In genomic region chr14:77599894-77600293, GRCh38 we compare ENCODE assay signal across 13 cellular contexts. TPM values are rescaled to one million over a fixed set of nuclear protein-coding genes. Genes with fewer than 3 reads are reported as not detected.
DNase-seq lines count a peak whose midpoint lies in the region; ATAC-seq, FAIRE-seq and TF ChIP-seq lines count a peak whose summit lies in the region.
"Had no signal": no experiment of that assay in that cellular context is flagged by ENCODE, and none has a peak within 500 bp of the region (broad histone marks: within the 10 kb centered on the region; RNA-seq: fewer than 3 reads in every experiment).

No MANE protein-coding gene starts in this region.

- H3K27ac Mint-ChIP-seq in CD14-positive monocyte (peak overlapping the region; percentile 2 to 92 (median 21)), natural killer cell (peak overlapping the region; percentile 92 to 94)

- H3K9me3 ChIP-seq in HCT116 (ENCODE audit: control insufficient read depth in 1 of 2, insufficient read depth in 1 of 2, low read depth in 1 of 2, low read length in 2 of 2): no peaks in the 10 kb centered on the region
- H3K9me3 ChIP-seq: sigmoid colon, thoracic aorta had no signal

- no peak overlapping the region for H2AFZ ChIP-seq in HCT116 (ENCODE audit: low read depth, low read length, poor library complexity, severe bottlenecking)

- TF ChIP-seq CTCF in CD14-positive monocyte (IDR thresholded peaks at IDR 0.05) (no peak), HCT116 (IDR thresholded peaks at IDR 0.05 in 2 of 3, conservative IDR thresholded peaks at IDR 0.05 in 1 of 3; ENCODE audit: borderline replicate concordance in 1 of 3, insufficient read depth in 1 of 3, low read depth in 2 of 3, low read length in 2 of 3) (no peak), bronchial epithelial cell (IDR thresholded peaks at IDR 0.05; ENCODE audit: insufficient read depth, low read length, severe bottlenecking) (no peak), natural killer cell (IDR thresholded peaks at IDR 0.05) (no peak)

- peak overlapping the region; percentile 54 for H3K9ac ChIP-seq in HCT116 (ENCODE audit: low read length)

- CTCF ChIA-PET in HCT116 (lab: Charles Lee): no interaction called here

- no peaks in the 10 kb centered on the region for H3K27me3 ChIP-seq in HCT116 (ENCODE audit: insufficient read depth, low read length)
- no peaks in the 10 kb centered on the region for H3K27me3 ChIP-seq in bronchial epithelial cell (ENCODE audit: control insufficient read depth, insufficient read depth, low read length)
- H3K27me3 ChIP-seq: sigmoid colon had no signal

- TF ChIP-seq RAD21 in HCT116 (IDR thresholded peaks at IDR 0.05; ENCODE audit: low read depth): no peak

- no peaks in the 10 kb centered on the region for H4K20me1 ChIP-seq in HCT116 (ENCODE audit: insufficient read depth)

- H3K4me1 Mint-ChIP-seq in CD14-positive monocyte (peaks cover 60% of the 10 kb centered on the region), natural killer cell (peaks cover 50 to 52% of the 10 kb centered on the region in 2 donors)

- RAD21 ChIA-PET in HCT116 (lab: Charles Lee; ENCODE audit: low non-redundant PET in 1 of 2, low total read pairs in 2 of 2, uncharacterized antibody in 2 of 2, unreplicated experiment in 2 of 2): no interaction called here

- peak overlapping the region in 1 of 2 experiments; percentile 42; a peak in 2 of 4 replicates for H3K4me3 ChIP-seq in HCT116 (replicated peaks in 1 of 2; ENCODE audit: low read depth in 1 of 2, low read length in 2 of 2)
- no peak overlapping the region for H3K4me3 ChIP-seq in bronchial epithelial cell (ENCODE audit: low read depth, low read length)
- H3K4me3 ChIP-seq: sigmoid colon, thoracic aorta had no signal

- peaks cover 79% of the 10 kb centered on the region for H3K79me2 ChIP-seq in HCT116 (ENCODE audit: insufficient read depth, low read length)

- no peak overlapping the region for H3K27ac ChIP-seq in HCT116 (ENCODE audit: low read depth, low read length)
- H3K27ac ChIP-seq: sigmoid colon, thoracic aorta had no signal

- H3K9me2 ChIP-seq in HCT116 (ENCODE audit: insufficient read depth): no peaks in the 10 kb centered on the region

- H3K4me3 Mint-ChIP-seq in CD14-positive monocyte (no peak overlapping the region), natural killer cell (no peak overlapping the region)

- intact Hi-C loops in CD14-positive monocyte (cut with micrococcal nuclease) (loop anchor here in 1 of 2 donors (10.0 kb wide), 1 partner anchor 105 kb away; the partner anchor contains the start of genes ALKBH1 and SLIRP), HCT116 (cut with micrococcal nuclease) (no loop called here), natural killer cell (cut with micrococcal nuclease) (no loop called here)

- POLR2A ChIA-PET in HCT116 (lab: Charles Lee): no interaction called here

- TF ChIP-seq POLR2A in HCT116 (IDR thresholded peaks at IDR 0.05; ENCODE audit: borderline replicate concordance, extremely low read depth, insufficient read depth, insufficient read length): no peak

- no peak for FAIRE-seq in bronchial epithelial cell (lab: Jason Lieb, UNC)

- no TSS peak for BruUV-seq in HCT116 (replicated peaks; lab: Mats Ljungman, UMichigan)

- H3K27me3 Mint-ChIP-seq in CD14-positive monocyte (ENCODE audit: low read depth in 3 of 3) (no peaks in the 10 kb centered on the region), natural killer cell (ENCODE audit: low read depth in 2 of 2) (no peaks in the 10 kb centered on the region)

- H3K36me3 Mint-ChIP-seq in CD14-positive monocyte: peaks cover 31 to 46% of the 10 kb centered on the region in 2 donors
- no peaks in the 10 kb centered on the region for H3K36me3 Mint-ChIP-seq in natural killer cell

- DNase-seq in CD14-positive monocyte (ENCODE audit: low spot score) (no peak), HCT116 (ENCODE audit: low read depth, low spot score) (no peak), bronchial epithelial cell (ENCODE audit: low read depth) (peak; percentile 41), natural killer cell (no peak), SK-N-DZ (ENCODE audit: low spot score) (no peak)
- no peak for DNase-seq in stimulated activated CD8-positive, alpha-beta memory T cell treated with anti-CD3 and anti-CD28 coated beads, Interleukin-4, amount 100 ng/mL, for 48 hours
- DNase-seq: activated naive CD4-positive, alpha-beta T cell treated with anti-CD3 and anti-CD28 coated beads, Interleukin-2, amount 50 U/mL, for 16 hours; KG1; NCI-H1694; sigmoid colon had no signal

- H3K36me3 ChIP-seq in HCT116 (ENCODE audit: control insufficient read depth in 1 of 2, insufficient read depth in 2 of 2, low read length in 2 of 2): peaks cover under 1 to 5% of the 10 kb centered on the region in 2 experiments; a peak in 2 of 4 replicates
- H3K36me3 ChIP-seq in bronchial epithelial cell (ENCODE audit: control insufficient read depth, insufficient read depth, low read length): peaks cover 2% of the 10 kb centered on the region

- ATAC-seq in HCT116 (peak; percentile 79), natural killer cell (no peak), HG03025 (IDR thresholded peaks at IDR 0.05; ENCODE audit: low FRiP score, unreplicated experiment) (no peak), GM18517 (IDR thresholded peaks at IDR 0.05; ENCODE audit: unreplicated experiment) (no peak)

- H3K9me3 Mint-ChIP-seq in CD14-positive monocyte (no peaks in the 10 kb centered on the region), natural killer cell (no peaks in the 10 kb centered on the region)

- peak overlapping the region; percentile 71 for H3K4me2 ChIP-seq in HCT116 (ENCODE audit: low read length)

- H3K4me1 ChIP-seq in HCT116 (ENCODE audit: control insufficient read depth in 1 of 2, insufficient read depth in 2 of 2, low read length in 2 of 2): peaks cover 36 to 63% of the 10 kb centered on the region in 2 experiments

TF ChIP-seq in HCT116, 20 proteins besides CTCF, POLR2A, EP300 and RAD21:
- no peak for TF ChIP-seq EZH2 (IDR thresholded peaks at IDR 0.05)
- TF ChIP-seq CBX3 (IDR thresholded peaks at IDR 0.05; ENCODE audit: low read depth): no peak
- no peak for TF ChIP-seq EZH2phosphoT487 (IDR thresholded peaks at IDR 0.05; ENCODE audit: borderline replicate concordance)

RNA-seq across cellular contexts. Expression of gene SPTLC2, which starts 16.5 kb away (rescaled TPM):
- polyA plus RNA-seq in CD14-positive monocyte: 10 to 100 TPM; 73.1 to 81.9 TPM
- total RNA-seq in HCT116 (2021; ENCODE audit: unreplicated experiment) (44.7 TPM), bronchial epithelial cell (26.8 and 31.9 TPM in 2 replicates), natural killer cell (10 to 100 TPM; 35.2 to 58.6 (median 50.4) TPM)
- 17.3 and 17.7 TPM in 2 replicates for polyA plus RNA-seq in HCT116 (2012)
- polyA plus RNA-seq in SK-N-DZ (2014; cell fraction: cytosol; rRNA removed): 17.0 and 22.1 TPM in 2 replicates
- polyA plus RNA-seq in SK-N-DZ (2014; cell fraction: nucleus; rRNA removed): 5.7 and 19.7 TPM in 2 replicates
